Comparison of ENCODE assay signal across 9 cellular contexts in genomic region chr6:32975886-32976285, GRCh38. TPM values are rescaled to one million over a fixed set of nuclear protein-coding genes. Genes with fewer than 3 reads are reported as not detected.
A peak's percentile ranks its signal among the peaks of the same experiment; 100 is the strongest.
DNase-seq lines count a peak whose midpoint lies in the region; ATAC-seq and TF ChIP-seq lines count a peak whose summit lies in the region.
"Had no signal": no experiment of that assay in that cellular context is flagged by ENCODE, and none has a peak within 500 bp of the region (broad histone marks: within the 10 kb centered on the region; RNA-seq: fewer than 3 reads in every experiment).

No MANE protein-coding gene starts in this region.

- peaks cover 86% of the 10 kb centered on the region for H4K20me1 ChIP-seq in hepatocyte (ENCODE audit: insufficient read depth, poor library complexity, severe bottlenecking)

- TF ChIP-seq EP300 in suprapubic skin (IDR thresholded peaks at IDR 0.05): no peak

- peak overlapping the region; percentile 57 for H3K27ac Mint-ChIP-seq in activated naive CD4-positive, alpha-beta T cell treated with anti-CD3 and anti-CD28 coated beads for 36 hours
- H3K27ac Mint-ChIP-seq in activated CD8-positive, alpha-beta T cell treated with anti-CD3 and anti-CD28 coated beads for 36 hours: peak overlapping the region; percentile 99

- H3K9me2 ChIP-seq in hepatocyte (replicated peaks; ENCODE audit: insufficient read depth): no peaks in the 10 kb centered on the region

- no peak for TF ChIP-seq CTCF in activated CD8-positive, alpha-beta T cell treated with anti-CD3 and anti-CD28 coated beads for 36 hours (IDR thresholded peaks at IDR 0.05)
- no peak for TF ChIP-seq CTCF in hepatocyte (IDR thresholded peaks at IDR 0.05; ENCODE audit: poor library complexity)
- no peak for TF ChIP-seq CTCF in suprapubic skin (IDR thresholded peaks at IDR 0.05)
- no peak for TF ChIP-seq CTCF in esophagus squamous epithelium (IDR thresholded peaks at IDR 0.05)

- peaks cover 11% of the 10 kb centered on the region for H3K36me3 ChIP-seq in hepatocyte (replicated peaks; ENCODE audit: insufficient read depth, low read depth)
- H3K36me3 ChIP-seq in suprapubic skin: peaks cover 73% of the 10 kb centered on the region
- peaks cover 59 to 80% (median 73%) of the 10 kb centered on the region in 3 donors for H3K36me3 ChIP-seq in esophagus squamous epithelium

- WGBS in hepatocyte (ENCODE audit: low lambda C conversion rate, missing lambda C conversion rate): 80% methylated on average over 2 of the region's 2 CpGs
- 49% methylated on average over 2 of the region's 2 CpGs for WGBS in suprapubic skin
- 41 to 52% methylated on average over 2 of the region's 2 CpGs for WGBS in esophagus squamous epithelium, 2 donors

- H3K27me3 ChIP-seq in hepatocyte: no peaks in the 10 kb centered on the region
- H3K27me3 ChIP-seq in suprapubic skin: no peaks in the 10 kb centered on the region
- H3K27me3 ChIP-seq in esophagus squamous epithelium: no peaks in the 10 kb centered on the region

- no peaks in the 10 kb centered on the region for H3K9me3 Mint-ChIP-seq in activated naive CD4-positive, alpha-beta T cell treated with anti-CD3 and anti-CD28 coated beads for 36 hours
- no peaks in the 10 kb centered on the region for H3K9me3 Mint-ChIP-seq in activated CD8-positive, alpha-beta T cell treated with anti-CD3 and anti-CD28 coated beads for 36 hours

- intact Hi-C loops in activated naive CD4-positive, alpha-beta T cell treated with anti-CD3 and anti-CD28 coated beads for 36 hours (cut with micrococcal nuclease): loop anchor here (10.0 kb wide), 2 partner anchors 599 to 1151 kb away; partner anchors contain the start of gene HSPA1B
- intact Hi-C loops in activated CD8-positive, alpha-beta T cell treated with anti-CD3 and anti-CD28 coated beads for 36 hours (cut with micrococcal nuclease): no loop called here
- intact Hi-C loops in esophagus squamous epithelium (cut with DNase I): no loop called here

- H3K36me3 Mint-ChIP-seq in activated naive CD4-positive, alpha-beta T cell treated with anti-CD3 and anti-CD28 coated beads for 36 hours (ENCODE audit: low read depth): peaks cover 99% of the 10 kb centered on the region
- H3K36me3 Mint-ChIP-seq in activated CD8-positive, alpha-beta T cell treated with anti-CD3 and anti-CD28 coated beads for 36 hours (ENCODE audit: low read depth): peaks cover 99% of the 10 kb centered on the region

- TF ChIP-seq POLR2A in suprapubic skin (IDR thresholded peaks at IDR 0.05): no peak
- TF ChIP-seq POLR2A in esophagus squamous epithelium (IDR thresholded peaks at IDR 0.05): no peak

- peak overlapping the region; percentile 92 for H3K4me2 ChIP-seq in hepatocyte

- CTCF ChIA-PET in activated naive CD4-positive, alpha-beta T cell treated with anti-CD3 and anti-CD28 coated beads for 36 hours (lab: Charles Lee): interaction anchor here (1.3 to 14.5 kb wide), 4 partner anchors 10 to 138 kb away, joined by 4 to 143 read pairs (median 8); partner anchors contain the start of gene TAP2
- CTCF ChIA-PET in activated CD8-positive, alpha-beta T cell treated with anti-CD3 and anti-CD28 coated beads for 36 hours (lab: Charles Lee): interaction anchor here (1.3 to 17.0 kb wide), 6 partner anchors 9 to 137 kb away, joined by 3 to 246 read pairs (median 12); partner anchors contain the start of gene HLA-DMA

- H3K4me1 ChIP-seq in hepatocyte (ENCODE audit: insufficient read depth): peaks cover 34% of the 10 kb centered on the region
- H3K4me1 ChIP-seq in suprapubic skin: peaks cover 37% of the 10 kb centered on the region
- peaks cover 13 to 67% (median 33%) of the 10 kb centered on the region in 3 donors for H3K4me1 ChIP-seq in esophagus squamous epithelium

- H3K27ac ChIP-seq in hepatocyte: no peak overlapping the region
- H3K27ac ChIP-seq in suprapubic skin: no peak overlapping the region
- H3K27ac ChIP-seq in esophagus squamous epithelium: no peak overlapping the region

- no peaks in the 10 kb centered on the region for H3K27me3 Mint-ChIP-seq in activated naive CD4-positive, alpha-beta T cell treated with anti-CD3 and anti-CD28 coated beads for 36 hours (ENCODE audit: low read depth)
- no peaks in the 10 kb centered on the region for H3K27me3 Mint-ChIP-seq in activated CD8-positive, alpha-beta T cell treated with anti-CD3 and anti-CD28 coated beads for 36 hours

- no peaks in the 10 kb centered on the region for H3K9me3 ChIP-seq in hepatocyte (ENCODE audit: low read depth)
- H3K9me3 ChIP-seq in suprapubic skin: no peaks in the 10 kb centered on the region
- H3K9me3 ChIP-seq in esophagus squamous epithelium: no peaks in the 10 kb centered on the region

- no peak for DNase-seq in activated naive CD4-positive, alpha-beta T cell treated with anti-CD3 and anti-CD28 coated beads for 36 hours
- no peak for DNase-seq in activated naive CD4-positive, alpha-beta T cell treated with Interleukin-2 at 50 U/mL for 16 hours
- no peak for DNase-seq in activated CD8-positive, alpha-beta T cell treated with anti-CD3 and anti-CD28 coated beads for 36 hours
- DNase-seq in hepatocyte (ENCODE audit: low spot score): no peak
- DNase-seq in suprapubic skin (ENCODE audit: low spot score in 2 of 2): no peak
- DNase-seq in NCI-H510A (lab: John Stamatoyannopoulos, UW): no peak
- DNase-seq in SK-N-DZ (ENCODE audit: low spot score): no peak
- no peak for DNase-seq in esophagus squamous epithelium (lab: John Stamatoyannopoulos, UW)
- DNase-seq: OCI-M1 had no signal

- peaks cover 45% of the 10 kb centered on the region for H3K4me1 Mint-ChIP-seq in activated naive CD4-positive, alpha-beta T cell treated with anti-CD3 and anti-CD28 coated beads for 36 hours (ENCODE audit: low read depth)
- H3K4me1 Mint-ChIP-seq in activated CD8-positive, alpha-beta T cell treated with anti-CD3 and anti-CD28 coated beads for 36 hours (ENCODE audit: low read depth): peaks cover 44% of the 10 kb centered on the region

- peaks cover 87% of the 10 kb centered on the region for H3K79me2 ChIP-seq in hepatocyte

- no peak for ATAC-seq in activated CD8-positive, alpha-beta T cell treated with anti-CD3 and anti-CD28 coated beads for 36 hours

- no peak overlapping the region for H3K4me3 ChIP-seq in hepatocyte
- peak overlapping the region; percentile 69 for H3K4me3 ChIP-seq in suprapubic skin
- H3K4me3 ChIP-seq in esophagus squamous epithelium: peak overlapping the region in 2 of 4 donors; percentile 71 to 92

- H3K4me3 Mint-ChIP-seq in activated naive CD4-positive, alpha-beta T cell treated with anti-CD3 and anti-CD28 coated beads for 36 hours: peak overlapping the region; percentile 93
- peak overlapping the region; percentile 95 for H3K4me3 Mint-ChIP-seq in activated CD8-positive, alpha-beta T cell treated with anti-CD3 and anti-CD28 coated beads for 36 hours

- no peak overlapping the region for H2AFZ ChIP-seq in hepatocyte

- POLR2A ChIA-PET in activated CD8-positive, alpha-beta T cell treated with anti-CD3 and anti-CD28 coated beads for 36 hours (lab: Charles Lee): interaction anchor here (0.7 to 30.4 kb wide), 7 partner anchors 2 to 136 kb away, joined by 3 to 852 read pairs (median 156); partner anchors contain the start of genes BRD2, HLA-DMA, HLA-DMB and PSMB8

RNA-seq across cellular contexts. Expression of gene BRD2, which starts 7.5 kb away (rescaled TPM):
- 100 to 1,000 TPM; 168 to 197 TPM for total RNA-seq in activated naive CD4-positive, alpha-beta T cell treated with anti-CD3 and anti-CD28 coated beads for 36 hours
- total RNA-seq in activated CD8-positive, alpha-beta T cell treated with anti-CD3 and anti-CD28 coated beads for 36 hours: 100 to 1,000 TPM; 219 to 235 TPM
- 132 and 133 TPM in 2 replicates for total RNA-seq in hepatocyte
- polyA plus RNA-seq in hepatocyte: 106 and 118 TPM in 2 replicates
- 100 to 1,000 TPM; 145 to 246 (median 197) TPM for total RNA-seq in suprapubic skin
- 136 and 160 TPM in 2 replicates for polyA plus RNA-seq in SK-N-DZ (2014; cell fraction: cytosol; rRNA removed)
- 287 and 301 TPM in 2 replicates for polyA plus RNA-seq in SK-N-DZ (2014; cell fraction: nucleus; rRNA removed)
- total RNA-seq in esophagus squamous epithelium: 100 to 1,000 TPM; 110 to 152 (median 132) TPM

RNA-seq across cellular contexts. Expression of gene HLA-DMA, which starts 23.0 kb away (rescaled TPM):
- total RNA-seq in activated naive CD4-positive, alpha-beta T cell treated with anti-CD3 and anti-CD28 coated beads for 36 hours: 10 to 100 TPM; 12.7 to 14.5 TPM
- 10 to 100 TPM; 16.2 TPM for total RNA-seq in activated CD8-positive, alpha-beta T cell treated with anti-CD3 and anti-CD28 coated beads for 36 hours
- total RNA-seq in hepatocyte (9.0 and 9.5 TPM in 2 replicates), suprapubic skin (10 to 100 TPM; 18.3 to 57.0 (median 24.2) TPM), esophagus squamous epithelium (10 to 100 TPM in 2 of 4 donors, 1 to 10 TPM in 2; 4.7 to 36.4 (median 12.6) TPM)
- 4.7 and 9.2 TPM in 2 replicates for polyA plus RNA-seq in hepatocyte
- polyA plus RNA-seq in SK-N-DZ (2014; cell fraction: cytosol; rRNA removed): 1.9 and 3.1 TPM in 2 replicates
- 0.62 and 5.1 TPM in 2 replicates for polyA plus RNA-seq in SK-N-DZ (2014; cell fraction: nucleus; rRNA removed)

RNA-seq across cellular contexts. Expression of gene HLA-DOA, which starts 33.5 kb away (rescaled TPM):
- 1 to 10 TPM; 1.4 to 1.6 TPM for total RNA-seq in activated naive CD4-positive, alpha-beta T cell treated with anti-CD3 and anti-CD28 coated beads for 36 hours
- total RNA-seq in activated CD8-positive, alpha-beta T cell treated with anti-CD3 and anti-CD28 coated beads for 36 hours: 1 to 10 TPM; 6.4 to 8.1 TPM
- total RNA-seq in hepatocyte: 1.4 and 2.0 TPM in 2 replicates
- 0.79 and 0.83 TPM in 2 replicates for polyA plus RNA-seq in hepatocyte
- total RNA-seq in suprapubic skin: 10 to 100 TPM in 1 of 4 donors, 1 to 10 TPM in 3; 6.8 to 14.3 (median 8.0) TPM
- 0.02 TPM in 1 of 2 replicates, not detected in the other for polyA plus RNA-seq in SK-N-DZ (2014; cell fraction: cytosol; rRNA removed)
- polyA plus RNA-seq in SK-N-DZ (2014; cell fraction: nucleus; rRNA removed): 0.08 TPM in 1 of 2 replicates, not detected in the other
- total RNA-seq in esophagus squamous epithelium: 1 to 10 TPM in 2 of 4 donors, under 1 TPM in 2; 0.61 to 9.7 (median 1.6) TPM

RNA-seq across cellular contexts. Expression of gene HLA-DMB, which starts 35.1 kb away (rescaled TPM):
- 1 to 10 TPM in 1 of 2 experiments, under 1 TPM in 1; 0.76 to 1.3 TPM for total RNA-seq in activated naive CD4-positive, alpha-beta T cell treated with anti-CD3 and anti-CD28 coated beads for 36 hours
- total RNA-seq in activated CD8-positive, alpha-beta T cell treated with anti-CD3 and anti-CD28 coated beads for 36 hours: 1 to 10 TPM; 3.5 to 3.6 TPM
- total RNA-seq in hepatocyte: 1.00 and 1.0 TPM in 2 replicates
- 1.7 TPM in 1 of 2 replicates, not detected in the other for polyA plus RNA-seq in hepatocyte
- total RNA-seq in suprapubic skin: 10 to 100 TPM; 15.0 to 30.2 (median 18.1) TPM
- not detected in 2 replicates for polyA plus RNA-seq in SK-N-DZ (2014; cell fraction: cytosol; rRNA removed)
- polyA plus RNA-seq in SK-N-DZ (2014; cell fraction: nucleus; rRNA removed): 0.24 TPM in 1 of 2 replicates, not detected in the other
- 10 to 100 TPM in 2 of 4 donors, 1 to 10 TPM in 2; 3.4 to 24.8 (median 9.2) TPM for total RNA-seq in esophagus squamous epithelium
